Comparison of ENCODE assay signal across 9 cellular contexts in the genomic region with DNA sequence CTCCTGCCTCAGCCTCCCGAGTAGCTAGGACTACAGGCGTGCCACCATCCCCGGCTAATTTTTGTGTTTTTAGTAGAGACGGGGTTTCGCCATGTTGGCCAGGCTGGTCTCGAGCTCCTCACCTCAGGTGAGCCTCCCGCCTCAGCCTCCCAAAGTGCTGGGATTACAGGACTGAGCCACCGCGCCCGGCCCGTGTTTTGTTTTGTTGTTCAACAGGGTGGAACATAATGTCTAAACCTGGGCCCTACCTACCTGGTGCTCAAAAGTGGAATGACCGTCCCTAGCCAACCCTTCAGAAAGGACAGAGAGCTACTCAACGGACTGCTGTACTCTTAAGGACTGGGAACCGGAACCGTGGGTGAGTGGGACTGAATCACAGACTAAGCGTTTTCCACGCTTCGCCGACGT. TPM values are rescaled to one million over a fixed set of nuclear protein-coding genes. Genes with fewer than 3 reads are reported as not detected.
A peak's percentile ranks its signal among the peaks of the same experiment; 100 is the strongest.
DNase-seq lines count a peak whose midpoint lies in the region; FAIRE-seq and TF ChIP-seq lines count a peak whose summit lies in the region.
"Had no signal": no experiment of that assay in that cellular context is flagged by ENCODE, and none has a peak within 500 bp of the region (broad histone marks: within the 10 kb centered on the region; RNA-seq: fewer than 3 reads in every experiment).

No MANE protein-coding gene starts in this region.

- no peaks in the 10 kb centered on the region for H3K9me1 ChIP-seq in endothelial cell of umbilical vein (replicated peaks; ENCODE audit: control insufficient read depth, extremely low read depth, insufficient read depth, low read length)

- no peak for TF ChIP-seq POLR2A in endothelial cell of umbilical vein (IDR thresholded peaks at IDR 0.05; ENCODE audit: low read depth, low read length)

- H3K9ac ChIP-seq in OCI-LY3 (ENCODE audit: low read length) (peak overlapping the region; percentile 98), endothelial cell of umbilical vein (replicated peaks; ENCODE audit: extremely low read depth, insufficient read depth, low read length) (peak overlapping the region; percentile 53)

- H3K9me3 ChIP-seq in DOHH2 (ENCODE audit: control insufficient read depth, insufficient read depth, low read length): no peaks in the 10 kb centered on the region
- no peaks in the 10 kb centered on the region for H3K9me3 ChIP-seq in OCI-LY3 (ENCODE audit: insufficient read depth, low read length)
- H3K9me3 ChIP-seq in endothelial cell of umbilical vein (replicated peaks; ENCODE audit: control insufficient read depth, insufficient read depth, low read length): no peaks in the 10 kb centered on the region
- H3K9me3 ChIP-seq in neutrophil: no peaks in the 10 kb centered on the region

- BruUV-seq in endothelial cell of umbilical vein (replicated peaks; lab: Mats Ljungman, UMichigan): TSS peak; percentile 40

- DNase-seq in endothelial cell of umbilical vein (ENCODE audit: low read depth, low spot score) (no peak), ureter (ENCODE audit: low spot score) (no peak), NCI-H748 treated with DMSO at 0.1 percent for 48 hours (lab: John Stamatoyannopoulos, UW) (no peak), NCI-H2227 (lab: John Stamatoyannopoulos, UW; ENCODE audit: unreplicated experiment) (no peak), HT-29 (ENCODE audit: low spot score) (no peak)

- H3K4me1 ChIP-seq in DOHH2 (ENCODE audit: control insufficient read depth, low read length) (peaks cover 35% of the 10 kb centered on the region), OCI-LY3 (ENCODE audit: low read length) (peaks cover 13% of the 10 kb centered on the region), endothelial cell of umbilical vein (ENCODE audit: control insufficient read depth, extremely low read depth, insufficient read depth, low read length) (peaks cover 28% of the 10 kb centered on the region), neutrophil (ENCODE audit: control insufficient read depth in 1 of 2, insufficient read depth in 1 of 2, low read depth in 1 of 2, low read length in 1 of 2) (peaks cover 44 to 53% of the 10 kb centered on the region in 2 experiments)

- H3K9me2 ChIP-seq in DOHH2 (replicated peaks; ENCODE audit: control insufficient read depth, low read length): no peaks in the 10 kb centered on the region

- TF ChIP-seq CTCF in DOHH2 (IDR thresholded peaks at IDR 0.05; ENCODE audit: low read depth, low read length, poor library complexity, severe bottlenecking): no peak
- TF ChIP-seq CTCF in OCI-LY3 (IDR thresholded peaks at IDR 0.05; ENCODE audit: low read depth, low read length): no peak
- no peak for TF ChIP-seq CTCF in endothelial cell of umbilical vein (IDR thresholded peaks at IDR 0.05; ENCODE audit: extremely low read depth in 1 of 2, insufficient read depth in 1 of 2, low read depth in 1 of 2, low read length in 2 of 2)
- TF ChIP-seq CTCF in neutrophil (IDR thresholded peaks at IDR 0.05): no peak

- POLR2A ChIA-PET in endothelial cell of umbilical vein (lab: Charles Lee): interaction anchor here (1.0 to 1.2 kb wide), 3 partner anchors 14 to 184 kb away, joined by 3 to 9 read pairs (median 3); a partner anchor contains a TSS

- H3K36me3 ChIP-seq in DOHH2 (ENCODE audit: control insufficient read depth, low read length) (peaks cover 41% of the 10 kb centered on the region), OCI-LY3 (replicated peaks; ENCODE audit: low read depth, low read length) (peaks cover 18% of the 10 kb centered on the region), endothelial cell of umbilical vein (ENCODE audit: control insufficient read depth in 2 of 2, extremely low read depth in 1 of 2, insufficient read depth in 2 of 2, low read length in 2 of 2) (no peaks in the 10 kb centered on the region), neutrophil (no peaks in the 10 kb centered on the region)

- H3K27ac ChIP-seq in DOHH2 (ENCODE audit: low read depth, low read length) (no peak overlapping the region), OCI-LY3 (ENCODE audit: low read length) (peak overlapping the region; percentile 74), endothelial cell of umbilical vein (ENCODE audit: insufficient read depth, low read depth, low read length) (no peak overlapping the region), neutrophil (peak overlapping the region; percentile 89)

- H3K4me2 ChIP-seq in DOHH2 (ENCODE audit: low read length) (peak overlapping the region; percentile 89), OCI-LY3 (ENCODE audit: low read length) (peak overlapping the region; percentile 76), endothelial cell of umbilical vein (ENCODE audit: insufficient read depth, low read length) (peak overlapping the region; percentile 62)

- peak overlapping the region; percentile 77 for H3K4me3 ChIP-seq in DOHH2 (ENCODE audit: low read length)
- H3K4me3 ChIP-seq in OCI-LY3 (ENCODE audit: low read length): peak overlapping the region; percentile 94
- peak overlapping the region; percentile 33 to 44 (median 43) for H3K4me3 ChIP-seq in endothelial cell of umbilical vein (replicated peaks in 1 of 3; ENCODE audit: insufficient read depth in 1 of 3, low read depth in 1 of 3, low read length in 3 of 3)
- peak overlapping the region; percentile 79 to 94 for H3K4me3 ChIP-seq in neutrophil (ENCODE audit: low read depth in 1 of 2, low read length in 1 of 2)

- H4K20me1 ChIP-seq in DOHH2 (ENCODE audit: control insufficient read depth, insufficient read depth, low read depth, low read length) (peaks cover 14% of the 10 kb centered on the region; the same call in 1 of the 2 replicates), OCI-LY3 (ENCODE audit: insufficient read depth, low read length) (0 out of 2 replicates have a peak, but pooled peaks cover 4% of the 10 kb centered on the region), endothelial cell of umbilical vein (replicated peaks; ENCODE audit: control insufficient read depth, extremely low read depth, insufficient read depth, low read length) (no peaks in the 10 kb centered on the region)

- H2AFZ ChIP-seq in OCI-LY3 (ENCODE audit: low read depth, low read length) (peak overlapping the region; percentile 50; the same call in 1 of the 2 replicates), endothelial cell of umbilical vein (ENCODE audit: low read depth, low read length) (peak overlapping the region; percentile 98)

- CTCF ChIA-PET in endothelial cell of umbilical vein (lab: Charles Lee): interaction anchor here (0.6 to 6.3 kb wide), 16 partner anchors 10 to 99 kb away, joined by 3 to 34 read pairs (median 4); a partner anchor contains a TSS

- H3K27me3 ChIP-seq in DOHH2 (ENCODE audit: control insufficient read depth, low read length) (no peaks in the 10 kb centered on the region), OCI-LY3 (ENCODE audit: low read depth, low read length) (no peaks in the 10 kb centered on the region), endothelial cell of umbilical vein (ENCODE audit: control insufficient read depth in 2 of 2, insufficient read depth in 2 of 2, low read length in 2 of 2) (no peaks in the 10 kb centered on the region), neutrophil (no peaks in the 10 kb centered on the region)

- FAIRE-seq in endothelial cell of umbilical vein (lab: Jason Lieb, UNC): peak; percentile 59

- dilution Hi-C loops in endothelial cell of umbilical vein (cut with MboI; ENCODE audit: extremely low pct_ligation_motif_present, low sequenced_read_pairs): no loop called here

- intact Hi-C loops in endothelial cell of umbilical vein (cut with micrococcal nuclease): loop anchor here (1.0 to 5.0 kb wide), 5 partner anchors 16 to 188 kb away; a partner anchor contains a TSS

- H3K79me2 ChIP-seq in DOHH2 (ENCODE audit: control insufficient read depth, low read length) (peaks cover 43% of the 10 kb centered on the region), OCI-LY3 (ENCODE audit: low read length) (peaks cover 49% of the 10 kb centered on the region), endothelial cell of umbilical vein (ENCODE audit: control insufficient read depth, insufficient read depth, low read length) (peaks cover 42% of the 10 kb centered on the region)

- no peaks in the 10 kb centered on the region; the same call in 1 of the 2 replicates for H3F3A ChIP-seq in DOHH2 (ENCODE audit: control insufficient read depth, insufficient read depth)

RNA-seq across cellular contexts. Expression of a gene that starts 0.8 kb away (rescaled TPM):
- total RNA-seq in endothelial cell of umbilical vein (82.3 and 90.0 TPM in 2 replicates), ureter (34.3 TPM)
- polyA plus RNA-seq in endothelial cell of umbilical vein: 67.3 and 67.9 TPM in 2 replicates
- polyA plus RNA-seq in endothelial cell of umbilical vein (2011; cell fraction: cytosol; rRNA removed): 68.7 and 72.0 TPM in 2 replicates
- polyA plus RNA-seq in endothelial cell of umbilical vein (2011; cell fraction: nucleus; rRNA removed): 198 and 265 TPM in 2 replicates
- 27.8 and 49.7 TPM in 2 replicates for polyA plus RNA-seq in endothelial cell of umbilical vein (2012)
- 71.8 and 80.2 TPM in 2 replicates for polyA minus RNA-seq in endothelial cell of umbilical vein
- 95.7 TPM for polyA minus RNA-seq in endothelial cell of umbilical vein (2011; cell fraction: cytosol; rRNA and poly(A)+ RNA removed)
- polyA minus RNA-seq in endothelial cell of umbilical vein (2011; cell fraction: nucleus; rRNA and poly(A)+ RNA removed): 55.3 and 92.1 TPM in 2 replicates
- 127 and 134 TPM in 2 replicates for total RNA-seq in HT-29 (2014; rRNA removed; shearing (Covaris generic))

RNA-seq across cellular contexts. Expression of a gene that starts 11.7 kb away (rescaled TPM):
- total RNA-seq in endothelial cell of umbilical vein: not detected in 2 replicates
- polyA plus RNA-seq in endothelial cell of umbilical vein: not detected in 2 replicates
- polyA plus RNA-seq in endothelial cell of umbilical vein (2011; cell fraction: cytosol; rRNA removed): not detected in 2 replicates
- polyA plus RNA-seq in endothelial cell of umbilical vein (2011; cell fraction: nucleus; rRNA removed): not detected in 2 replicates
- not detected in 2 replicates for polyA plus RNA-seq in endothelial cell of umbilical vein (2012)
- polyA minus RNA-seq in endothelial cell of umbilical vein: not detected in 2 replicates
- not detected for polyA minus RNA-seq in endothelial cell of umbilical vein (2011; cell fraction: cytosol; rRNA and poly(A)+ RNA removed)
- not detected in 2 replicates for polyA minus RNA-seq in endothelial cell of umbilical vein (2011; cell fraction: nucleus; rRNA and poly(A)+ RNA removed)
- total RNA-seq in ureter: not detected
- 0.23 TPM in 1 of 2 replicates, not detected in the other for total RNA-seq in HT-29 (2014; rRNA removed; shearing (Covaris generic))
- total RNA-seq: M059J had no signal

RNA-seq across cellular contexts. Expression of a gene that starts 16.6 kb away (rescaled TPM):
- total RNA-seq in endothelial cell of umbilical vein (311 TPM in 2 replicates), ureter (143 TPM)
- polyA plus RNA-seq in endothelial cell of umbilical vein: 165 and 212 TPM in 2 replicates
- polyA plus RNA-seq in endothelial cell of umbilical vein (2011; cell fraction: cytosol; rRNA removed): 204 and 249 TPM in 2 replicates
- 129 and 147 TPM in 2 replicates for polyA plus RNA-seq in endothelial cell of umbilical vein (2011; cell fraction: nucleus; rRNA removed)
- polyA plus RNA-seq in endothelial cell of umbilical vein (2012): 303 and 323 TPM in 2 replicates
- 291 and 342 TPM in 2 replicates for polyA minus RNA-seq in endothelial cell of umbilical vein
- polyA minus RNA-seq in endothelial cell of umbilical vein (2011; cell fraction: cytosol; rRNA and poly(A)+ RNA removed): 395 TPM
- 51.4 and 56.6 TPM in 2 replicates for polyA minus RNA-seq in endothelial cell of umbilical vein (2011; cell fraction: nucleus; rRNA and poly(A)+ RNA removed)
- 795 and 814 TPM in 2 replicates for total RNA-seq in HT-29 (2014; rRNA removed; shearing (Covaris generic))

RNA-seq across cellular contexts. Expression of a gene that starts 22.2 kb away (rescaled TPM):
- total RNA-seq in endothelial cell of umbilical vein: 2.3 and 3.3 TPM in 2 replicates
- polyA plus RNA-seq in endothelial cell of umbilical vein: 3.3 and 3.4 TPM in 2 replicates
- 0.41 and 0.66 TPM in 2 replicates for polyA plus RNA-seq in endothelial cell of umbilical vein (2011; cell fraction: cytosol; rRNA removed)
- polyA plus RNA-seq in endothelial cell of umbilical vein (2011; cell fraction: nucleus; rRNA removed): 18.1 and 20.0 TPM in 2 replicates
- polyA plus RNA-seq in endothelial cell of umbilical vein (2012): 1.0 and 1.4 TPM in 2 replicates
- polyA minus RNA-seq in endothelial cell of umbilical vein: 1.1 and 1.9 TPM in 2 replicates
- polyA minus RNA-seq in endothelial cell of umbilical vein (2011; cell fraction: cytosol; rRNA and poly(A)+ RNA removed): not detected
- polyA minus RNA-seq in endothelial cell of umbilical vein (2011; cell fraction: nucleus; rRNA and poly(A)+ RNA removed): 2.9 and 3.8 TPM in 2 replicates
- total RNA-seq in ureter: 10.6 TPM
- total RNA-seq in HT-29 (2014; rRNA removed; shearing (Covaris generic)): 0.23 TPM in 1 of 2 replicates, not detected in the other

RNA-seq across cellular contexts. Expression of a gene that starts 26.2 kb away (rescaled TPM):
- total RNA-seq in endothelial cell of umbilical vein (24.2 and 26.3 TPM in 2 replicates), ureter (20.7 TPM)
- polyA plus RNA-seq in endothelial cell of umbilical vein: 13.0 and 15.9 TPM in 2 replicates
- polyA plus RNA-seq in endothelial cell of umbilical vein (2011; cell fraction: cytosol; rRNA removed): 16.6 and 17.6 TPM in 2 replicates
- polyA plus RNA-seq in endothelial cell of umbilical vein (2011; cell fraction: nucleus; rRNA removed): 18.8 and 20.0 TPM in 2 replicates
- polyA plus RNA-seq in endothelial cell of umbilical vein (2012): 18.5 and 20.4 TPM in 2 replicates
- 3.8 and 4.2 TPM in 2 replicates for polyA minus RNA-seq in endothelial cell of umbilical vein
- 16.0 TPM for polyA minus RNA-seq in endothelial cell of umbilical vein (2011; cell fraction: cytosol; rRNA and poly(A)+ RNA removed)
- polyA minus RNA-seq in endothelial cell of umbilical vein (2011; cell fraction: nucleus; rRNA and poly(A)+ RNA removed): 4.1 and 5.2 TPM in 2 replicates
- total RNA-seq in HT-29 (2014; rRNA removed; shearing (Covaris generic)): 57.4 and 65.1 TPM in 2 replicates

Comparison
In these comparisons a context has a peak if more than half of its experiments do, and no peak if none do; other contexts are left out.
1. H3K27ac ChIP-seq: peak in OCI-LY3 (single experiment) and neutrophil (single experiment); none in DOHH2 (single experiment) and endothelial cell of umbilical vein (single experiment).
2. H3K4me3 ChIP-seq: peak in every context shown above with its lines; median percentile 94 in OCI-LY3; 86 in neutrophil; 77 in DOHH2; 43 in endothelial cell of umbilical vein.
3. Peak in every context shown above with its lines, with median percentiles within 50 percentile points of each other: H3K4me2 ChIP-seq.